ENCODE assay signal across 12 cellular contexts in the genomic region with DNA sequence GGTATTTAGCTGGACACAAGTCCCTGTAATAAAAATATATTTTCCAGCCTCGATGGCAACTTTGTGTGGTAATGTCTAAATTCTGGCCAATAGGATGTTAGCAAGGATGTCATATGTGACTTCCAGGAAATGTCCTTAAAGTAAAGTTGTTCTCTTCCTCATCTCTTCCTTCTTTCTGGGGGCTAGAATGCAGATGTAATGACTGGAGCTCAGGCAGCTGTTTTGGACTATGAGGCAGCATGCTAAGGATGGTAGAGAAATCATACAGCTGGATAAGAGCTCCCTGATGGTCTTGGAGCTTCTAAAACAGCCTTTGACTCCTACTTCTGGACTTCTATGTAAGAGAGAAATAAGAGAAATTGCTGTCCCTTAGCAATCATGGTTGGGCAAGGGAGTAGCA. TPM values are rescaled to one million over a fixed set of nuclear protein-coding genes. Genes with fewer than 3 reads are reported as not detected.
"Had no signal": no experiment of that assay in that cellular context is flagged by ENCODE, and none has a peak within 500 bp of the region (broad histone marks: within the 10 kb centered on the region; RNA-seq: fewer than 3 reads in every experiment).

No MANE protein-coding gene starts in this region.

- H3K36me3 Mint-ChIP-seq: IgD-negative memory B cell had no signal

- H3K4me3 Mint-ChIP-seq: H9, HFFc6, IgD-negative memory B cell had no signal

- ATAC-seq: HepG2 had no signal

- FAIRE-seq: H54, HepG2 had no signal

- H3K27ac ChIP-seq: GM23248, HL-60 had no signal

- H2AFZ ChIP-seq: GM23248 had no signal

- H3K9me3 Mint-ChIP-seq: H9, HFFc6 had no signal

- DNase-seq: GM23248, GOT3, H9, HCEC 1CT, HFFc6, Kasumi-1, KG1 had no signal

- H3K4me3 ChIP-seq: GM23248 had no signal

- H3K27ac Mint-ChIP-seq: H9, HFFc6, IgD-negative memory B cell had no signal

- H3K9ac ChIP-seq: GM23248 had no signal

RNA-seq across cellular contexts. Expression of a gene that starts 16.9 kb away (rescaled TPM):
- total RNA-seq: GM23248 had no signal
- polyA plus RNA-seq: IgD-negative memory B cell had no signal

RNA-seq across cellular contexts. Expression of a gene that starts 32.8 kb away (rescaled TPM):
- total RNA-seq: GM23248, H9, HepG2, HFFc6, HT1080 had no signal
- polyA plus RNA-seq: GM23248, HepG2, IgD-negative memory B cell had no signal
